ENCODE assay signal across 9 cellular contexts in the genomic region with DNA sequence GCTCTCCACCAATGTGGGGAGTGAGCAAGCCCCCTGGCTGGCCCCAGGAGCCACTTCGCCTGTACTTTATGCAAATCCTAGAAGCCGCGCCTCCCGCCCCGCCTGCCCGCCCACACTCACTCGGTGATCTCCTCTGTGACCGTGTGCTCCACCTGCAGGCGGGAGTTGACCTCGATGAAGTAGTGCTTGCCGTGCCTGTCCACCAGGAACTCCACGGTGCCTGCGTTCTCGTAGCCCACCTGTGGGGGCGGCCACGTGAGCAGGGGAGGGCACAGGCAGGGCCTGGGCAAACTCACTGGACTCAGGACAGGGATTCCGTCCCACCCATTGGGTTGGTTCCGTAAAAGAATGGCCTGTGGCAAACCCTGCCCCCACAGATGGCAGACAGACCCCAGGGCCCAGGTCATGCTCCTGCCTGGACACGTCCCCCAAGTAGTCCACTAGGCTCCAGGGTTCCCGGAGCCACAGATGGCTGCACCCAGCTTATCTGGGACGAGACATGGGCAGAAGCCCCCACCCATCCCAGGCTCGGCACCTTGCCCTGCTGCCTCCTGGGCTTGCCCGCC. TPM values are rescaled to one million over a fixed set of nuclear protein-coding genes. Genes with fewer than 3 reads are reported as not detected.
DNase-seq lines count a peak whose midpoint lies in the region; ATAC-seq and TF ChIP-seq lines count a peak whose summit lies in the region.
"Had no signal": no experiment of that assay in that cellular context is flagged by ENCODE, and none has a peak within 500 bp of the region (broad histone marks: within the 10 kb centered on the region; RNA-seq: fewer than 3 reads in every experiment).

No MANE protein-coding gene starts in this region.

- ATAC-seq in GM18867 (IDR thresholded peaks at IDR 0.05; ENCODE audit: unreplicated experiment) (peak; percentile 74), HG03060 (IDR thresholded peaks at IDR 0.05; ENCODE audit: low read depth, unreplicated experiment) (peak; percentile 61), mucosa of descending colon (peak; percentile 74)
- peak; percentile 93 for ATAC-seq in activated naive CD4-positive, alpha-beta T cell treated with anti-CD3 and anti-CD28 coated beads, Interleukin-2, amount 50 U/mL, for 72 hours

- no peaks in the 10 kb centered on the region for H3K36me3 ChIP-seq in mucosa of descending colon (ENCODE audit: low read depth)

- no peak overlapping the region for H3K4me3 ChIP-seq in mucosa of descending colon

- intact Hi-C loops in mucosa of descending colon (cut with DNase I, micrococcal nuclease): no loop called here

- H3K27me3 Mint-ChIP-seq in type B pancreatic cell: no peaks in the 10 kb centered on the region
- H3K27me3 Mint-ChIP-seq: activated naive CD4-positive, alpha-beta T cell treated with anti-CD3 and anti-CD28 coated beads, Interleukin-2, amount 50 U/mL, for 24 hours had no signal

- H3K4me1 Mint-ChIP-seq in type B pancreatic cell (ENCODE audit: unreplicated experiment): no peaks in the 10 kb centered on the region

- H3K36me3 Mint-ChIP-seq in activated naive CD4-positive, alpha-beta T cell treated with anti-CD3 and anti-CD28 coated beads, Interleukin-2, amount 50 U/mL, for 72 hours: no peaks in the 10 kb centered on the region
- no peaks in the 10 kb centered on the region for H3K36me3 Mint-ChIP-seq in type B pancreatic cell
- H3K36me3 Mint-ChIP-seq: activated naive CD4-positive, alpha-beta T cell treated with anti-CD3 and anti-CD28 coated beads, Interleukin-2, amount 50 U/mL, for 24 hours had no signal

- peak; percentile 50 for TF ChIP-seq CTCF in mucosa of descending colon (IDR thresholded peaks at IDR 0.05)
- TF ChIP-seq CTCF in type B pancreatic cell (conservative IDR thresholded peaks at IDR 0.05): peak; percentile 61

- peak overlapping the region in 1 of 2 donors; percentile 76 for H3K27ac Mint-ChIP-seq in activated naive CD4-positive, alpha-beta T cell treated with anti-CD3 and anti-CD28 coated beads, Interleukin-2, amount 50 U/mL, for 72 hours
- H3K27ac Mint-ChIP-seq in type B pancreatic cell: no peak overlapping the region
- H3K27ac Mint-ChIP-seq: activated naive CD4-positive, alpha-beta T cell treated with anti-CD3 and anti-CD28 coated beads, Interleukin-2, amount 50 U/mL, for 24 hours had no signal

- no peaks in the 10 kb centered on the region for H3K9me3 ChIP-seq in mucosa of descending colon

- H3K9me3 Mint-ChIP-seq in activated naive CD4-positive, alpha-beta T cell treated with anti-CD3 and anti-CD28 coated beads, Interleukin-2, amount 50 U/mL, for 72 hours: no peaks in the 10 kb centered on the region
- no peaks in the 10 kb centered on the region for H3K9me3 Mint-ChIP-seq in type B pancreatic cell
- H3K9me3 Mint-ChIP-seq: activated naive CD4-positive, alpha-beta T cell treated with anti-CD3 and anti-CD28 coated beads, Interleukin-2, amount 50 U/mL, for 24 hours had no signal

- DNase-seq in SK-N-DZ (ENCODE audit: low spot score) (peak; percentile 51), mucosa of descending colon (peak; percentile 85 to 92 (median 89)), type B pancreatic cell (ENCODE audit: extremely low spot score, unreplicated experiment) (no peak), NCI-H2081 (lab: John Stamatoyannopoulos, UW) (no peak), T1000 (lab: John Stamatoyannopoulos, UW) (no peak)
- peak in 1 of 2 donors; percentile 78 for DNase-seq in activated naive CD4-positive, alpha-beta T cell treated with anti-CD3 and anti-CD28 coated beads, Interleukin-2, amount 50 U/mL, for 72 hours (ENCODE audit: low spot score in 2 of 2)

- no peak overlapping the region for H3K4me3 Mint-ChIP-seq in type B pancreatic cell
- H3K4me3 Mint-ChIP-seq: activated naive CD4-positive, alpha-beta T cell treated with anti-CD3 and anti-CD28 coated beads, Interleukin-2, amount 50 U/mL, for 24 hours had no signal

- peaks cover 14% of the 10 kb centered on the region for H3K4me1 ChIP-seq in mucosa of descending colon (ENCODE audit: low read depth)

RNA-seq across cellular contexts. Expression of gene LRFN4, which starts 11.9 kb away (rescaled TPM):
- polyA plus RNA-seq in SK-N-DZ (2014; cell fraction: cytosol; rRNA removed): 34.8 and 35.5 TPM in 2 replicates
- 64.6 and 71.5 TPM in 2 replicates for polyA plus RNA-seq in SK-N-DZ (2014; cell fraction: nucleus; rRNA removed)
- 10 to 100 TPM; 23.9 TPM for total RNA-seq in activated naive CD4-positive, alpha-beta T cell treated with anti-CD3 and anti-CD28 coated beads, Interleukin-2, amount 50 U/mL, for 72 hours
- 10 to 100 TPM; 20.3 to 29.1 (median 27.8) TPM for total RNA-seq in mucosa of descending colon
- total RNA-seq in type B pancreatic cell (ENCODE audit: low replicate concordance): 10.1 and 28.5 TPM in 2 replicates

RNA-seq across cellular contexts. Expression of gene RCE1, which starts 25.6 kb away (rescaled TPM):
- polyA plus RNA-seq in SK-N-DZ (2014; cell fraction: cytosol; rRNA removed): 25.7 and 35.1 TPM in 2 replicates
- polyA plus RNA-seq in SK-N-DZ (2014; cell fraction: nucleus; rRNA removed): 57.7 and 67.7 TPM in 2 replicates
- 10 to 100 TPM; 22.2 to 38.0 TPM for total RNA-seq in activated naive CD4-positive, alpha-beta T cell treated with anti-CD3 and anti-CD28 coated beads, Interleukin-2, amount 50 U/mL, for 72 hours
- total RNA-seq in mucosa of descending colon: 10 to 100 TPM; 24.9 to 27.2 (median 27.2) TPM
- 25.0 and 29.9 TPM in 2 replicates for total RNA-seq in type B pancreatic cell (ENCODE audit: low replicate concordance)

Comparison
In these comparisons a context has a peak if more than half of its experiments do, and no peak if none do; other contexts are left out.
1. DNase-seq: peak in SK-N-DZ (single experiment) and mucosa of descending colon (3 of 3); none in type B pancreatic cell (single experiment), NCI-H2081 (0 of 2) and T1000 (single experiment).
2. Peak in every context shown above with its lines, with median percentiles within 50 percentile points of each other: ATAC-seq.